Comparison of ENCODE assay signal across 9 cellular contexts in the genomic region with DNA sequence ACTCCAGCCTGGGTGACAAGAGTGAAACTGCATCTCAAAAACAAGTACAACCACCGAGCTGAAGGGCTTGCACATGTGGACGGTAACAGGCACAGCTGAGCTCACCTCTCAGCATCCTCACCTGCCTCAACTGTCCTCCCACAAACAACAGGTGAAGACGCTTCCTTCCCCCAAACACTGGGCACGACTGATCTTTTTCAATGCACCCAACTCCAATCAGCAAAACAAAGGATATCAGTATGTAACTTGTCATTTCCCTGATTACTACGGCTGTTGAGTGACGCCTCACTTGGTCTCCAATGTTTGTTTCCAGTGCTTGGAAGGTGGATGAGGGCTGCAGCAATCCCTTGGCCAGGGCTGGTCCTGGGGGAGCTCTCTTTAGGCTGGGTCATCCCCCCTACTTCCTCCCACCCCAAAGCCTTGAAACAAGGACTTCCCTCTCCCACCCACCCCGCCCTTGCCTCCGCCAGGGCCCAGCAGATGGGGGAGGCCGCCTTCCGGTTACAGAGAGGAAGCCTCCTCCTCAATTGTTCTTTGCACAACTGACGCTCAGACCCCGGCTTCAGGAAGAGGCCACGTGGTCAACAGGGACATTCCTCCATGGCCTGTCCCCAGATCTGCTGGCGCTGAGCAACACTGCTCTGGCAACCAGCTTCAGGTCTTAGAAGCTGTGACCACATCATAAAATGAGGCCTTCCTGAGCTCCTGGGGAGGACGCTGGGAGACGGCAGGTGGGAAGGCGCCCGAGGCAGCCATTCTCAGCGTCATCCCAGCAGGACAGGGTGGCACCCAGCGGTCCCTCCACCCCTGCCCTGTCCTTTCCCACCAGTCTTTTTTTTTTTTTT. TPM values are rescaled to one million over a fixed set of nuclear protein-coding genes. Genes with fewer than 3 reads are reported as not detected.
DNase-seq lines count a peak whose midpoint lies in the region; ATAC-seq, FAIRE-seq and TF ChIP-seq lines count a peak whose summit lies in the region.
"Had no signal": no experiment of that assay in that cellular context is flagged by ENCODE, and none has a peak within 500 bp of the region (broad histone marks: within the 10 kb centered on the region; RNA-seq: fewer than 3 reads in every experiment).

No MANE protein-coding gene starts in this region.

- TF ChIP-seq EP300 in K562 (IDR thresholded peaks at IDR 0.05; ENCODE audit: low read length) = no peak

- TF ChIP-seq CTCF in NB4 (IDR thresholded peaks at IDR 0.05; ENCODE audit: low read depth, low read length) (no peak), K562 (IDR thresholded peaks at IDR 0.05 in 2 of 3, conservative IDR thresholded peaks at IDR 0.05 in 1 of 3; ENCODE audit: insufficient read depth in 2 of 3, low read depth in 1 of 3, low read length in 3 of 3) (no peak)

- POLR2A ChIA-PET in K562 (lab: Yijun Ruan, JAX) = interaction anchor here (0.6 to 14.6 kb wide), 10 partner anchors 8 to 560 kb away, joined by 3 to 338 read pairs (median 4); a partner anchor contains a TSS

- intact Hi-C loops in K562 (cut with micrococcal nuclease) = no loop called here

- H3K4me1 ChIP-seq in BLaER1 treated with 17β-estradiol and CSF1 and Interleukin-3, amounts not matched to agents 10 nM and 100 nM = peaks cover 86 to 100% (median 98%) of the 10 kb centered on the region in 10 experiments
- peaks cover 47 to 91% of the 10 kb centered on the region in 2 experiments for H3K4me1 ChIP-seq in K562 (replicated peaks in 1 of 2; ENCODE audit: control insufficient read depth in 2 of 2, insufficient read depth in 2 of 2, low read length in 2 of 2)

- peak overlapping the region; percentile 79 for H2AFZ ChIP-seq in K562 (ENCODE audit: low read depth, low read length)

- H3K9me3 ChIP-seq in BLaER1 treated with 17β-estradiol and CSF1 and Interleukin-3, amounts not matched to agents 10 nM and 100 nM (replicated peaks in 1 of 11) = no peaks in the 10 kb centered on the region
- H3K9me3 ChIP-seq in K562 (replicated peaks; ENCODE audit: control insufficient read depth, insufficient read depth, low read depth, low read length) = no peaks in the 10 kb centered on the region

- TF ChIP-seq POLR2A in NB4 (IDR thresholded peaks at IDR 0.05; ENCODE audit: extremely low read depth, insufficient read length) = peak; percentile 24
- no peak for TF ChIP-seq POLR2A in K562 (conservative IDR thresholded peaks at IDR 0.05)

- ATAC-seq in K562 = peak; percentile 10
- no peak for ATAC-seq in GM19467 (IDR thresholded peaks at IDR 0.05; ENCODE audit: unreplicated experiment)
- ATAC-seq in HG03095 (IDR thresholded peaks at IDR 0.05; ENCODE audit: unreplicated experiment) = no peak

- H3K27me3 ChIP-seq in BLaER1 treated with 17β-estradiol and CSF1 and Interleukin-3, amounts not matched to agents 10 nM and 100 nM = peaks cover 0 to 39% (median 34%) of the 10 kb centered on the region in 11 experiments; a peak in 20 of 22 replicates
- no peaks in the 10 kb centered on the region; a peak in 1 of 5 replicates for H3K27me3 ChIP-seq in K562 (ENCODE audit: control insufficient read depth in 2 of 2, insufficient read depth in 2 of 2, low read length in 2 of 2)

- peaks cover 14% of the 10 kb centered on the region for H3K9me1 ChIP-seq in K562 (ENCODE audit: control insufficient read depth, insufficient read depth, low read length)

- H3K4me3 ChIP-seq in BLaER1 treated with 17β-estradiol and CSF1 and Interleukin-3, amounts not matched to agents 10 nM and 100 nM = peak overlapping the region in 8 of 10 experiments; percentile 25 to 85 (median 43); a peak in 11 of 20 replicates
- H3K4me3 ChIP-seq in NB4 (ENCODE audit: low read depth, low read length) (peak overlapping the region; percentile 84), K562 (no peak overlapping the region)

- H3K36me3 ChIP-seq in BLaER1 treated with 17β-estradiol and CSF1 and Interleukin-3, amounts not matched to agents 10 nM and 100 nM = peaks cover 0 to 49% (median 9%) of the 10 kb centered on the region in 11 experiments; a peak in 9 of 22 replicates
- peaks cover 61% of the 10 kb centered on the region for H3K36me3 ChIP-seq in K562 (ENCODE audit: control insufficient read depth, insufficient read depth, low read length)

- 42% methylated on average over 20 of the region's 20 CpGs for WGBS in K562 (ENCODE audit: insufficient coverage, low coverage, missing lambda C conversion rate)

- peaks cover 96% of the 10 kb centered on the region for H3K79me2 ChIP-seq in K562 (ENCODE audit: control insufficient read depth, insufficient read depth, low read length)

- H4K20me1 ChIP-seq in BLaER1 treated with 17β-estradiol and CSF1 and Interleukin-3, amounts not matched to agents 10 nM and 100 nM = peaks cover 0 to 22% (median 6%) of the 10 kb centered on the region in 11 experiments; a peak in 10 of 22 replicates
- H4K20me1 ChIP-seq in K562 (replicated peaks; ENCODE audit: control insufficient read depth, insufficient read depth, low read length) = peaks cover 22% of the 10 kb centered on the region

- peak; percentile 98 for DNase-seq in NB4 (ENCODE audit: low read depth)
- DNase-seq in K562 (ENCODE audit: extremely low read depth in 1 of 4, low spot score in 3 of 4) = peak; percentile 92 to 94 (median 94)
- DNase-seq in midbrain (lab: John Stamatoyannopoulos, UW) = peak; percentile 18
- no peak for DNase-seq in NCI-H82 (lab: John Stamatoyannopoulos, UW)
- no peak for DNase-seq in amniotic stem cell (lab: John Stamatoyannopoulos, UW)

- H3K27ac ChIP-seq in BLaER1 treated with 17β-estradiol and CSF1 and Interleukin-3, amounts not matched to agents 10 nM and 100 nM = peak overlapping the region; percentile 60 to 89 (median 83); a peak in 21 of 22 replicates
- peak overlapping the region; percentile 75 for H3K27ac ChIP-seq in K562 (ENCODE audit: extremely low read depth, low read depth, low read length)

- CTCF ChIA-PET in K562 (lab: Yijun Ruan, JAX; ENCODE audit: low intra/inter-chr PET ratio) = no interaction called here

- no peak for TF ChIP-seq RAD21 in K562 (CRISPR knock-in tag; conservative IDR thresholded peaks at IDR 0.05 in 1 of 2, IDR thresholded peaks at IDR 0.05 in 1 of 2)

- in situ Hi-C loops in K562 (cut with MboI) = no loop called here

- peak overlapping the region; percentile 54 to 87 (median 73); a peak in 19 of 22 replicates for H3K9ac ChIP-seq in BLaER1 treated with 17β-estradiol and CSF1 and Interleukin-3, amounts not matched to agents 10 nM and 100 nM
- H3K9ac ChIP-seq in K562 (ENCODE audit: insufficient read depth in 1 of 2, low read depth in 2 of 2, low read length in 2 of 2) = peak overlapping the region; percentile 52 to 80

- FAIRE-seq in K562 (lab: Jason Lieb, UNC) = peak; percentile 37

- peak overlapping the region; percentile 89 to 100 (median 98) for H3K4me2 ChIP-seq in BLaER1 treated with 17β-estradiol and CSF1 and Interleukin-3, amounts not matched to agents 10 nM and 100 nM
- peak overlapping the region; percentile 73 for H3K4me2 ChIP-seq in K562 (ENCODE audit: insufficient read depth, low read length)

- no TSS peak for BruUV-seq in K562 (replicated peaks; lab: Mats Ljungman, UMichigan)

TF ChIP-seq in K562, 482 proteins besides CTCF, POLR2A, EP300 and RAD21 (continues in another document):
- TF ChIP-seq PML (IDR thresholded peaks at IDR 0.05; ENCODE audit: low read length) = no peak

RNA-seq across cellular contexts. Expression of a gene that starts 5.9 kb away (rescaled TPM):
- 38.6 and 86.5 TPM in 2 replicates for total RNA-seq in K562 (2011; cell fraction: chromatin; rRNA removed; ENCODE audit: low replicate concordance)
- 61.2 and 70.5 TPM in 2 replicates for total RNA-seq in K562 (2011; cell fraction: nucleolus; rRNA removed)
- 59.7 and 74.0 TPM in 2 replicates for total RNA-seq in K562 (2011; cell fraction: nucleoplasm; rRNA removed)
- total RNA-seq in K562 (2014; rRNA removed) (55.5 and 85.8 TPM in 2 replicates), K562 (2014; rRNA removed; fragmentation: Illumina TruSeq; extraction: Trizol) (23.7 and 28.6 TPM in 2 replicates), K562 (2015; rRNA removed; fragmentation: Illumina TruSeq; extraction: Trizol) (55.6 and 55.9 TPM in 2 replicates), K562 (2021) (103 and 105 TPM in 2 replicates)
- polyA plus RNA-seq in K562 (2011; rRNA removed) (29.9 and 50.1 TPM in 2 replicates), K562 (2014; fragmentation: Illumina TruSeq; extraction: Trizol) (65.0 and 68.7 TPM in 2 replicates), K562 (2014; fragmentation: Nextera tagmentation; extraction: Ambion mirVana) (1 to 10 TPM in 1 of 2 experiments, under 1 TPM in 1; 0.56 to 1.2 TPM), K562 (2014; rRNA removed) (55.2 and 59.6 TPM in 2 replicates)
- polyA plus RNA-seq in K562 (2011; cell fraction: cytosol; rRNA removed) = 60.0 and 102 TPM in 2 replicates
- 43.9 and 60.4 TPM in 2 replicates for polyA plus RNA-seq in K562 (2011; cell fraction: nucleus; rRNA removed)
- polyA plus RNA-seq in K562 (2012) = 66.9 and 81.0 TPM in 2 replicates
- 23.2 and 33.4 TPM in 2 replicates for polyA minus RNA-seq in K562 (2011; rRNA and poly(A)+ RNA removed)
- polyA minus RNA-seq in K562 (2011; cell fraction: cytosol; rRNA and poly(A)+ RNA removed) = 57.5 and 69.4 TPM in 2 replicates
- polyA minus RNA-seq in K562 (2011; cell fraction: nucleus; rRNA and poly(A)+ RNA removed) = 13.3 and 20.8 TPM in 2 replicates

RNA-seq across cellular contexts. Expression of a gene that starts 19.1 kb away (rescaled TPM):
- total RNA-seq in K562 (2011; cell fraction: chromatin; rRNA removed; ENCODE audit: low replicate concordance) = 0.49 TPM in 1 of 2 replicates, not detected in the other
- total RNA-seq in K562 (2011; cell fraction: nucleolus; rRNA removed) = 1.1 and 1.2 TPM in 2 replicates
- total RNA-seq in K562 (2011; cell fraction: nucleoplasm; rRNA removed) = 0.66 and 0.99 TPM in 2 replicates
- total RNA-seq in K562 (2014; rRNA removed) = 0.23 and 0.65 TPM in 2 replicates
- not detected in 2 replicates for total RNA-seq in K562 (2014; rRNA removed; fragmentation: Illumina TruSeq; extraction: Trizol)
- 0.18 and 0.30 TPM in 2 replicates for total RNA-seq in K562 (2015; rRNA removed; fragmentation: Illumina TruSeq; extraction: Trizol)
- 0.56 and 0.93 TPM in 2 replicates for total RNA-seq in K562 (2021)
- 0.18 and 0.41 TPM in 2 replicates for polyA plus RNA-seq in K562 (2011; rRNA removed)
- 0.48 and 0.50 TPM in 2 replicates for polyA plus RNA-seq in K562 (2011; cell fraction: cytosol; rRNA removed)
- 0.68 and 0.87 TPM in 2 replicates for polyA plus RNA-seq in K562 (2011; cell fraction: nucleus; rRNA removed)
- 0.64 and 1.3 TPM in 2 replicates for polyA plus RNA-seq in K562 (2012)
- 0.09 and 0.37 TPM in 2 replicates for polyA plus RNA-seq in K562 (2014; fragmentation: Illumina TruSeq; extraction: Trizol)
- polyA plus RNA-seq in K562 (2014; fragmentation: Nextera tagmentation; extraction: Ambion mirVana) = not detected
- polyA plus RNA-seq in K562 (2014; rRNA removed) = 0.86 TPM in 1 of 2 replicates, not detected in the other
- 0.09 and 0.11 TPM in 2 replicates for polyA minus RNA-seq in K562 (2011; rRNA and poly(A)+ RNA removed)
- polyA minus RNA-seq in K562 (2011; cell fraction: cytosol; rRNA and poly(A)+ RNA removed) = not detected in 2 replicates
- polyA minus RNA-seq in K562 (2011; cell fraction: nucleus; rRNA and poly(A)+ RNA removed) = 0.13 and 1.00 TPM in 2 replicates
- total RNA-seq: T-helper 1 cell treated with Interleukin-12 subunit alpha and Interleukin-12 subunit beta and Interleukin-4 antibody, amounts not matched to agents 30 ng/mL and 1 ng/mL, for 36 hours had no signal

Comparison
In these comparisons a context has a peak if more than half of its experiments do, and no peak if none do; other contexts are left out.
1. DNase-seq: peak in NB4 (single experiment), K562 (4 of 4) and midbrain (single experiment); none in NCI-H82 (single experiment) and amniotic stem cell (single experiment).